8 cellular contexts compared by ENCODE assay signal in the genomic region with DNA sequence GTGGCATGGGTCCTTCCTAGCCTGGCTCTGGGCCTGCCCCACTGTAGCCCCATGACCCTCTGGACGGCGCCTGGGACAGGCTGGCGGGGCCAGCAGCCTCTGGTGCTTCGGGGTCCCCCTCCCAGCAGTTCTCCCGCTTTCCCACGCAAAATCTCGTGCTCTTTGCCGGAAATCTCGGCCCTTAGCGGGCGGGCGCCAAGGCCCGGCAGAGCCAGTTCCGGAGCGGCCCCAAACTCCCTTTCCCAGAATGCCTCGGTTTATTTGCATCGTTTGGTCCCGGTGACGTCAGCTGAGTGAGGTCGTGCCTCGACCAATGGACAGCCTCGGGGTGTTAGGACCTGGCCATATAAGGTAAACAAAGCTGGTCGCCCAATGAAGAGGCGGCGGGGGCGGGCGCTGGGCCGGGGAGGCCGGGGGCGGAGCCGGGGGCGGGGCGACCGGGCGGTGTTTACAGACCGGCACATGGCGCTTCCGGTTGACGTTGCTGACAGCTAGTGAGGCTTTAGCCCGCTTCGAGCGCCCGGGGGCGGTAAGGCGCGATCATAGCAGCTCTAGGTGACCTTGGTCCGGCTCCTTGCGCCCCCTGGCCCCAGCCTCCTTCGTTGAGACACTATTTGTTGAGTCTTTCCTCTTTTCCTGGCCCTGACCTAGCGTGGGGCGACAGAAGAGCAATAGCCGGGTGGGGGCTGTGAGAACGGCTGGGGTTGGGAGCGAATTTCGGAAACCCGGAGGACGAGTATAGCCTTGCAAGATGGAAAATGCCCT. TPM values are rescaled to one million over a fixed set of nuclear protein-coding genes. Genes with fewer than 3 reads are reported as not detected.
DNase-seq lines count a peak whose midpoint lies in the region; ATAC-seq, FAIRE-seq and TF ChIP-seq lines count a peak whose summit lies in the region.

No MANE protein-coding gene starts in this region.

- TF ChIP-seq CTCF in Calu3 (IDR thresholded peaks at IDR 0.05; ENCODE audit: unreplicated experiment) = no peak

- CTCF ChIA-PET in Calu3 (lab: Charles Lee) = interaction anchor here (0.6 to 1.3 kb wide), 4 partner anchors 8 to 1558 kb away, joined by 3 to 7 read pairs (median 4); a partner anchor contains a TSS

- intact Hi-C loops in Calu3 (cut with micrococcal nuclease; ENCODE audit: unreplicated experiment) = no loop called here

- H3K9me3 ChIP-seq in mesodermal cell (ENCODE audit: control insufficient read depth, low read length) = no peaks in the 10 kb centered on the region

- peak; percentile 72 for ATAC-seq in GM21381 (IDR thresholded peaks at IDR 0.05; ENCODE audit: unreplicated experiment)

- H3K4me1 Mint-ChIP-seq in Calu3 (ENCODE audit: low read depth, unreplicated experiment) = peaks cover 24% of the 10 kb centered on the region

- no peaks in the 10 kb centered on the region for H3K27me3 Mint-ChIP-seq in Calu3 (ENCODE audit: unreplicated experiment)

- 0 to 2% methylated on average over 33 to 57 of the region's 57 CpGs for WGBS in mesodermal cell (ENCODE audit: insufficient coverage in 2 of 2), 2 experiments

- H3K9me3 Mint-ChIP-seq in Calu3 (ENCODE audit: low read depth, unreplicated experiment) = no peaks in the 10 kb centered on the region

- peak overlapping the region; percentile 83 for H3K4me3 Mint-ChIP-seq in Calu3 (ENCODE audit: low read depth, unreplicated experiment)

- H3K36me3 ChIP-seq in mesodermal cell (ENCODE audit: control insufficient read depth, insufficient read depth, low read length) = peaks cover 1% of the 10 kb centered on the region

- peaks cover 49% of the 10 kb centered on the region for H3K36me3 Mint-ChIP-seq in Calu3 (ENCODE audit: insufficient read depth, unreplicated experiment)

- H3K4me3 ChIP-seq in mesodermal cell (ENCODE audit: extremely low read depth, insufficient read depth, low read length, poor library complexity, severe bottlenecking) = peak overlapping the region; percentile 45

- H3K27ac Mint-ChIP-seq in Calu3 (ENCODE audit: unreplicated experiment) = peak overlapping the region; percentile 94

- DNase-seq in Calu3 (peak; percentile 99), HUDEP-2 (lab: John Stamatoyannopoulos, UW; ENCODE audit: unreplicated experiment in 76 of 76) (peak in 75 of 76 experiments; percentile 60 to 99 (median 98)), NOMO-1 treated with dmso at 0.1 percent for 144 hours (lab: John Stamatoyannopoulos, UW; ENCODE audit: unreplicated experiment) (peak; percentile 100)
- peak; percentile 100 for DNase-seq in activated CD8-positive, alpha-beta memory T cell treated with anti-CD3 and anti-CD28 coated beads, Interleukin-2, amount 50 U/mL, for 24 hours (ENCODE audit: extremely low read depth)
- peak; percentile 97 to 99 for DNase-seq in stimulated activated CD8-positive, alpha-beta memory T cell treated with anti-CD3 and anti-CD28 coated beads, Interleukin-15, amount 100 ng/mL, for 4 hours (ENCODE audit: low read depth in 2 of 2)

- FAIRE-seq in endometrium (lab: Jason Lieb, UNC) = peak; percentile 91

- no TSS peak for BruUV-seq in Calu3 (replicated peaks; lab: Mats Ljungman, UMichigan)

- peak overlapping the region; percentile 98 for H3K27ac ChIP-seq in mesodermal cell (ENCODE audit: low read depth, low read length, severe bottlenecking)

- H3K4me1 ChIP-seq in mesodermal cell (ENCODE audit: control insufficient read depth, insufficient read depth, low read length, poor library complexity, severe bottlenecking) = peaks cover 16% of the 10 kb centered on the region

RNA-seq across cellular contexts. Expression of a gene that starts 1.5 kb away (rescaled TPM):
- 54.4 and 55.6 TPM in 2 replicates for total RNA-seq in Calu3 (2022)
- 28.9 TPM for polyA plus RNA-seq in mesodermal cell (2013, experiment 1 of 2)
- 28.7 TPM for polyA plus RNA-seq in mesodermal cell (2013, experiment 2 of 2)

RNA-seq across cellular contexts. Expression of a gene that starts 8.4 kb away (rescaled TPM):
- total RNA-seq in Calu3 (2022) = 105 and 114 TPM in 2 replicates
- polyA plus RNA-seq in mesodermal cell (2013, experiment 1 of 2) = 43.6 TPM
- 34.5 TPM for polyA plus RNA-seq in mesodermal cell (2013, experiment 2 of 2)

Comparison
In these comparisons a context has a peak if more than half of its experiments do, and no peak if none do; other contexts are left out.
1. Peak in every context shown above with its lines: DNase-seq, ATAC-seq, H3K4me3 ChIP-seq and H3K27ac ChIP-seq.